ENCODE assay signal across 12 cellular contexts in the genomic region with DNA sequence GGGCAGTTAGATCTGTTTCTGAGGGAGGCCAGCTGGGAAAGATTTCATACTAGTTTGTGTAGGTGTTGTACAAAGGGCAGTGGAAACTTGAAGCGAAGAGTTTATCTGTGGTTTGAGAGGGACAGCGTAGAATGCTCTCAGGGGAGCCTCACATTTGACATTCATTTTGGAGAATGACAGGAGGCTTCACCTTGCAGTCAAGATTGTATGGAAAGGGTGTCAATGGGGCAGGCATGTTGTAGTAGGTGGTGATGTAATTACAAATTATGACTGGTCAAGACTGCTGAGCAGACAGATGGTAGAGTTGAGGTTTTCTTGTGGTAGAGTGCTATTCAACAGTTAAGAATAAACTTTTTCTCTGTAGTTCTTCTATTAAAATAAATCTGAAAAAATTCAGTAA. TPM values are rescaled to one million over a fixed set of nuclear protein-coding genes. Genes with fewer than 3 reads are reported as not detected.
"Had no signal": no experiment of that assay in that cellular context is flagged by ENCODE, and none has a peak within 500 bp of the region (broad histone marks: within the 10 kb centered on the region; RNA-seq: fewer than 3 reads in every experiment).

No MANE protein-coding gene starts in this region.

- H3K9me3 ChIP-seq: transverse colon had no signal

- H3K4me1 Mint-ChIP-seq: endodermal cell had no signal

- H3K4me1 ChIP-seq: parathyroid adenoma had no signal

- H3K9me3 Mint-ChIP-seq: endodermal cell had no signal

- H3K4me3 Mint-ChIP-seq: endodermal cell had no signal

- H3K4me3 ChIP-seq: transverse colon had no signal

- H3K27ac ChIP-seq: parathyroid adenoma, transverse colon, VCaP had no signal

- H3K27me3 ChIP-seq: transverse colon had no signal

- H3K27ac Mint-ChIP-seq: endodermal cell had no signal

- DNase-seq: activated CD4-positive, alpha-beta T cell treated with anti-CD3 and anti-CD28 coated beads, Interleukin-2, amount 50 U/mL, for 1 hour; activated CD8-positive, alpha-beta memory T cell treated with anti-CD3 and anti-CD28 coated beads, Interleukin-2, amount 50 U/mL, for 48 hours; activated effector memory CD4-positive, alpha-beta T cell treated with anti-CD3 and anti-CD28 coated beads, Interleukin-2, amount 50 U/mL, for 16 hours; endodermal cell; midbrain; RPMI8226; stimulated activated CD4-positive, alpha-beta T cell treated with anti-CD3 and anti-CD28 coated beads, Interleukin-4, amount 100 ng/mL, for 4 hours; transverse colon had no signal

RNA-seq across cellular contexts. Expression of gene RPS4Y1, which starts 7.0 kb away (rescaled TPM):
- total RNA-seq: dermis microvascular lymphatic vessel endothelial cell, glomerular endothelial cell had no signal
